In genomic region chr22:23540837-23541236, GRCh38 we compare ENCODE assay signal across 5 cellular contexts. TPM values are rescaled to one million over a fixed set of nuclear protein-coding genes. Genes with fewer than 3 reads are reported as not detected.
"Had no signal": no experiment of that assay in that cellular context is flagged by ENCODE, and none has a peak within 500 bp of the region (broad histone marks: within the 10 kb centered on the region; RNA-seq: fewer than 3 reads in every experiment).

No MANE protein-coding gene starts in this region.

RNA-seq across cellular contexts. Expression of gene IGLL1, which starts 39.3 kb away (rescaled TPM):
- total RNA-seq: activated T-cell treated with anti-CD3 and anti-CD28 coated beads, Interleukin-2, amount 50 U/mL, for 4 hours; activated T-helper 1 cell treated with anti-CD3 and anti-CD28 coated beads, Interleukin-12 subunit alpha, Interleukin-12 subunit beta, Interleukin-2, Interleukin-4 antibody, amounts not matched to agents 30 ng/mL and 10 ng/mL and 1 ng/mL, durations not matched to agents 14 hours and 24 hours and 36 hours; cardiac muscle cell; LHCN-M2; Right ventricle myocardium superior had no signal
- polyA plus RNA-seq: cardiac muscle cell had no signal
